8 cellular contexts compared by ENCODE assay signal in genomic region chr19:2488942-2489731, GRCh38. TPM values are rescaled to one million over a fixed set of nuclear protein-coding genes. Genes with fewer than 3 reads are reported as not detected.
A peak's percentile ranks its signal among the peaks of the same experiment; 100 is the strongest.
DNase-seq lines count a peak whose midpoint lies in the region; ATAC-seq and TF ChIP-seq lines count a peak whose summit lies in the region.

No MANE protein-coding gene starts in this region.

- no peaks in the 10 kb centered on the region for H3K36me3 ChIP-seq in HUES6 (ENCODE audit: control insufficient read depth, insufficient read depth, low read length)
- H3K36me3 ChIP-seq in adipocyte (ENCODE audit: control insufficient read depth, insufficient read depth, low read length, severe bottlenecking): no peaks in the 10 kb centered on the region
- H3K36me3 ChIP-seq in hepatocyte (replicated peaks; ENCODE audit: insufficient read depth, low read depth): no peaks in the 10 kb centered on the region
- no peaks in the 10 kb centered on the region for H3K36me3 ChIP-seq in sigmoid colon

- no peak for DNase-seq in CD4-positive, alpha-beta T cell
- DNase-seq in adipocyte (ENCODE audit: low read depth) (peak; percentile 72), hepatocyte (ENCODE audit: low spot score) (peak; percentile 83), sigmoid colon (no peak), NK-92 (lab: John Stamatoyannopoulos, UW; ENCODE audit: unreplicated experiment) (no peak), LoVo (ENCODE audit: low spot score) (no peak), SIG-M5 (lab: John Stamatoyannopoulos, UW) (no peak)

- H3K9me3 ChIP-seq in CD4-positive, alpha-beta T cell (ENCODE audit: control insufficient read depth, low read length): no peaks in the 10 kb centered on the region
- H3K9me3 ChIP-seq in HUES6 (ENCODE audit: control insufficient read depth, insufficient read depth, low read depth, low read length) (no peaks in the 10 kb centered on the region), adipocyte (ENCODE audit: control insufficient read depth, low read length) (no peaks in the 10 kb centered on the region), hepatocyte (ENCODE audit: low read depth) (no peaks in the 10 kb centered on the region), sigmoid colon (no peaks in the 10 kb centered on the region)

- 16% methylated on average over 56 of the region's 78 CpGs for WGBS in hepatocyte (ENCODE audit: low lambda C conversion rate, missing lambda C conversion rate)
- 1 to 3% methylated on average over 78 of the region's 78 CpGs for WGBS in sigmoid colon, 2 donors

- H4K20me1 ChIP-seq in hepatocyte (ENCODE audit: insufficient read depth, poor library complexity, severe bottlenecking): no peaks in the 10 kb centered on the region

- H3K79me2 ChIP-seq in hepatocyte: no peaks in the 10 kb centered on the region

- H3K27me3 Mint-ChIP-seq in CD4-positive, alpha-beta T cell: peaks cover 43% of the 10 kb centered on the region

- peaks cover 17% of the 10 kb centered on the region for H3K4me1 Mint-ChIP-seq in CD4-positive, alpha-beta T cell (ENCODE audit: low read depth)

- no peak for TF ChIP-seq CTCF in CD4-positive, alpha-beta T cell (IDR thresholded peaks at IDR 0.05)
- no peak for TF ChIP-seq CTCF in hepatocyte (IDR thresholded peaks at IDR 0.05; ENCODE audit: poor library complexity)
- peak in 1 of 4 experiments; percentile 9 for TF ChIP-seq CTCF in sigmoid colon (IDR thresholded peaks at IDR 0.05)

- TF ChIP-seq POLR2A in sigmoid colon (IDR thresholded peaks at IDR 0.05): no peak

- TF ChIP-seq EP300 in sigmoid colon (IDR thresholded peaks at IDR 0.05): no peak

- POLR2A ChIA-PET in CD4-positive, alpha-beta T cell (lab: Charles Lee): interaction anchor here (1.1 to 4.9 kb wide), 2 partner anchors 13 to 15 kb away, joined by 3 to 22 read pairs; partner anchors contain the start of gene GADD45B

- H3K4me3 Mint-ChIP-seq in CD4-positive, alpha-beta T cell: peak overlapping the region; percentile 57

- peak; percentile 29 for ATAC-seq in CD4-positive, alpha-beta T cell (ENCODE audit: poor library complexity)

- H3K36me3 Mint-ChIP-seq in CD4-positive, alpha-beta T cell (ENCODE audit: low read depth): no peaks in the 10 kb centered on the region

- no peak overlapping the region for H3K27ac Mint-ChIP-seq in CD4-positive, alpha-beta T cell

- intact Hi-C loops in CD4-positive, alpha-beta T cell (cut with DNase I, micrococcal nuclease): loop anchor here in 1 of 2 experiments (10.0 kb wide), 1 partner anchor 46 kb away; no protein-coding TSS in a partner anchor
- intact Hi-C loops in sigmoid colon (cut with DNase I): no loop called here

- H3K27me3 ChIP-seq in CD4-positive, alpha-beta T cell (ENCODE audit: control insufficient read depth, insufficient read depth, low read length): peaks cover 30% of the 10 kb centered on the region
- H3K27me3 ChIP-seq in HUES6 (ENCODE audit: control insufficient read depth, insufficient read depth, low read length) (peaks cover 30% of the 10 kb centered on the region), adipocyte (replicated peaks; ENCODE audit: control insufficient read depth, insufficient read depth, low read length) (no peaks in the 10 kb centered on the region), hepatocyte (peaks cover 9% of the 10 kb centered on the region), sigmoid colon (no peaks in the 10 kb centered on the region)

- H3K9ac ChIP-seq in HUES6 (ENCODE audit: low read length) (no peak overlapping the region), adipocyte (ENCODE audit: low read length) (peak overlapping the region; percentile 79)

- CTCF ChIA-PET in CD4-positive, alpha-beta T cell (lab: Charles Lee): no interaction called here

- H3K9me3 Mint-ChIP-seq in CD4-positive, alpha-beta T cell: no peaks in the 10 kb centered on the region

- H2AFZ ChIP-seq in hepatocyte: no peak overlapping the region

- H3K4me3 ChIP-seq in HUES6 (ENCODE audit: low read depth, low read length): peak overlapping the region; percentile 38
- peak overlapping the region; percentile 71 for H3K4me3 ChIP-seq in adipocyte (ENCODE audit: low read length)
- H3K4me3 ChIP-seq in hepatocyte: peak overlapping the region; percentile 10
- H3K4me3 ChIP-seq in sigmoid colon: peak overlapping the region; percentile 16 to 56 (median 52)

- no peak overlapping the region for H3K27ac ChIP-seq in CD4-positive, alpha-beta T cell (ENCODE audit: low read depth, low read length)
- H3K27ac ChIP-seq in HUES6 (ENCODE audit: low read depth, low read length) (no peak overlapping the region), hepatocyte (no peak overlapping the region), sigmoid colon (peak overlapping the region; percentile 66 to 75 (median 70))

- no peaks in the 10 kb centered on the region for H3K9me2 ChIP-seq in hepatocyte (replicated peaks; ENCODE audit: insufficient read depth)

- no peaks in the 10 kb centered on the region for H3K4me1 ChIP-seq in HUES6 (ENCODE audit: control insufficient read depth, insufficient read depth, low read length)
- H3K4me1 ChIP-seq in adipocyte (ENCODE audit: control insufficient read depth, insufficient read depth, low read length): peaks cover 23% of the 10 kb centered on the region
- peaks cover 14% of the 10 kb centered on the region for H3K4me1 ChIP-seq in hepatocyte (ENCODE audit: insufficient read depth)
- H3K4me1 ChIP-seq in sigmoid colon: peaks cover 0 to 35% (median 23%) of the 10 kb centered on the region in 4 donors

- H3K4me2 ChIP-seq in hepatocyte: peak overlapping the region; percentile 84

RNA-seq across cellular contexts. Expression of gene GADD45B, which starts 13.2 kb away (rescaled TPM):
- total RNA-seq in CD4-positive, alpha-beta T cell: 100 to 1,000 TPM; 284 to 285 TPM
- 126 and 129 TPM in 2 replicates for total RNA-seq in hepatocyte
- polyA plus RNA-seq in hepatocyte: 229 and 299 TPM in 2 replicates
- 100 to 1,000 TPM in 2 of 4 donors, 10 to 100 TPM in 2; 82.0 to 708 (median 108) TPM for total RNA-seq in sigmoid colon
- polyA plus RNA-seq in sigmoid colon: 10 to 100 TPM; 25.0 to 56.3 (median 54.7) TPM

RNA-seq across cellular contexts. Expression of gene LMNB2, which starts 32.4 kb away (rescaled TPM):
- 1 to 10 TPM; 9.7 to 10.0 TPM for total RNA-seq in CD4-positive, alpha-beta T cell
- total RNA-seq in hepatocyte (44.7 and 48.4 TPM in 2 replicates), sigmoid colon (10 to 100 TPM in 3 of 4 donors, 1 to 10 TPM in 1; 7.4 to 19.7 (median 12.6) TPM)
- polyA plus RNA-seq in hepatocyte (28.9 and 42.0 TPM in 2 replicates), sigmoid colon (10 to 100 TPM; 15.0 to 74.4 (median 20.3) TPM)

Comparison
In these comparisons a context has a peak if more than half of its experiments do, and no peak if none do; other contexts are left out.
1. DNase-seq: peak in adipocyte (single experiment) and hepatocyte (single experiment); none in CD4-positive, alpha-beta T cell (0 of 10), sigmoid colon (single experiment), NK-92 (single experiment), LoVo (single experiment) and SIG-M5 (single experiment).
2. H3K27ac ChIP-seq: peak in sigmoid colon (4 of 4); none in CD4-positive, alpha-beta T cell (single experiment), HUES6 (single experiment) and hepatocyte (single experiment).
3. H3K4me3 ChIP-seq: peak in every context shown above with its lines; median percentile 71 in adipocyte; 52 in sigmoid colon; 38 in HUES6; 10 in hepatocyte.